Comparison of ENCODE assay signal across 10 cellular contexts in genomic region chr15:85625431-85625830, GRCh38.
DNase-seq lines count a peak whose midpoint lies in the region; ATAC-seq and TF ChIP-seq lines count a peak whose summit lies in the region.
"Had no signal": no experiment of that assay in that cellular context is flagged by ENCODE, and none has a peak within 500 bp of the region (broad histone marks: within the 10 kb centered on the region; RNA-seq: fewer than 3 reads in every experiment).

No MANE protein-coding gene starts in this region.

- H3K4me1 Mint-ChIP-seq in CD4-positive, alpha-beta T cell (ENCODE audit: low read depth): peaks cover 78% of the 10 kb centered on the region
- H3K4me1 Mint-ChIP-seq in activated T-cell treated with anti-CD3 and anti-CD28 coated beads, Interleukin-2, amount 50 U/mL, for 72 hours (ENCODE audit: low read depth): peaks cover 60% of the 10 kb centered on the region
- peaks cover 53 to 66% (median 55%) of the 10 kb centered on the region in 3 donors for H3K4me1 Mint-ChIP-seq in naive B cell

- TF ChIP-seq CTCF in CD4-positive, alpha-beta T cell (IDR thresholded peaks at IDR 0.05): no peak

- H3K9me3 ChIP-seq in CD4-positive, alpha-beta T cell (ENCODE audit: control insufficient read depth, low read length): no peaks in the 10 kb centered on the region
- H3K9me3 ChIP-seq: HAP-1 had no signal

- CTCF ChIA-PET in CD4-positive, alpha-beta T cell (lab: Charles Lee): interaction anchor here (1.1 kb wide), 1 partner anchor 42 kb away, joined by 3 read pairs; no protein-coding TSS in a partner anchor

- peak; percentile 33 for ATAC-seq in CD4-positive, alpha-beta T cell (ENCODE audit: poor library complexity)
- ATAC-seq in GM21723 (IDR thresholded peaks at IDR 0.05; ENCODE audit: unreplicated experiment) (peak; percentile 9), naive B cell (ENCODE audit: low read depth in 2 of 2) (no peak), GM21786 (IDR thresholded peaks at IDR 0.05; ENCODE audit: unreplicated experiment) (no peak), GM21717 (IDR thresholded peaks at IDR 0.05; ENCODE audit: unreplicated experiment) (no peak)
- ATAC-seq in activated T-cell treated with anti-CD3 and anti-CD28 coated beads, Interleukin-2, amount 50 U/mL, for 72 hours (replicated peaks in 1 of 2): peak; percentile 4 to 12

- intact Hi-C loops in CD4-positive, alpha-beta T cell (cut with DNase I, micrococcal nuclease): loop anchor here in 1 of 2 experiments (2.0 kb wide), 1 partner anchor 43 kb away; no protein-coding TSS in a partner anchor

- peaks cover 39% of the 10 kb centered on the region for H3K36me3 Mint-ChIP-seq in CD4-positive, alpha-beta T cell (ENCODE audit: low read depth)
- peaks cover 12 to 14% of the 10 kb centered on the region in 2 donors for H3K36me3 Mint-ChIP-seq in activated T-cell treated with anti-CD3 and anti-CD28 coated beads, Interleukin-2, amount 50 U/mL, for 72 hours (ENCODE audit: insufficient read depth in 2 of 2)
- H3K36me3 Mint-ChIP-seq in naive B cell: peaks cover 0 to 17% of the 10 kb centered on the region in 2 donors

- POLR2A ChIA-PET in CD4-positive, alpha-beta T cell (lab: Charles Lee): interaction anchor here (0.9 to 2.0 kb wide), 8 partner anchors 21 to 245 kb away, joined by 3 to 6 read pairs (median 4); partner anchors contain the start of gene AKAP13

- peak overlapping the region; percentile 5 for H3K27ac ChIP-seq in CD4-positive, alpha-beta T cell (ENCODE audit: low read depth, low read length)

- H3K27me3 Mint-ChIP-seq in CD4-positive, alpha-beta T cell: no peaks in the 10 kb centered on the region
- H3K27me3 Mint-ChIP-seq in activated T-cell treated with anti-CD3 and anti-CD28 coated beads, Interleukin-2, amount 50 U/mL, for 72 hours (ENCODE audit: low read depth): no peaks in the 10 kb centered on the region
- H3K27me3 Mint-ChIP-seq in naive B cell: no peaks in the 10 kb centered on the region

- H3K27ac Mint-ChIP-seq in CD4-positive, alpha-beta T cell: peak overlapping the region; percentile 79
- H3K27ac Mint-ChIP-seq in activated T-cell treated with anti-CD3 and anti-CD28 coated beads, Interleukin-2, amount 50 U/mL, for 72 hours: peak overlapping the region; percentile 47
- H3K27ac Mint-ChIP-seq in naive B cell: peak overlapping the region in 5 of 6 donors; percentile 3 to 82 (median 52)

- no peaks in the 10 kb centered on the region for H3K27me3 ChIP-seq in CD4-positive, alpha-beta T cell (ENCODE audit: control insufficient read depth, insufficient read depth, low read length)

- peak overlapping the region; percentile 49 for H3K4me3 Mint-ChIP-seq in CD4-positive, alpha-beta T cell
- peak overlapping the region; percentile 64 to 73 for H3K4me3 Mint-ChIP-seq in activated T-cell treated with anti-CD3 and anti-CD28 coated beads, Interleukin-2, amount 50 U/mL, for 72 hours
- H3K4me3 Mint-ChIP-seq in naive B cell: peak overlapping the region in 1 of 8 donors; percentile 1

- no peaks in the 10 kb centered on the region for H3K9me3 Mint-ChIP-seq in CD4-positive, alpha-beta T cell
- H3K9me3 Mint-ChIP-seq in activated T-cell treated with anti-CD3 and anti-CD28 coated beads, Interleukin-2, amount 50 U/mL, for 72 hours: no peaks in the 10 kb centered on the region
- H3K9me3 Mint-ChIP-seq in naive B cell: no peaks in the 10 kb centered on the region

- peak in 3 of 10 experiments; percentile 9 to 19 (median 18) for DNase-seq in CD4-positive, alpha-beta T cell
- DNase-seq in activated T-cell treated with anti-CD3 and anti-CD28 coated beads, Interleukin-2, amount 50 U/mL, for 72 hours: no peak
- no peak for DNase-seq in naive B cell
- no peak for DNase-seq in HuH-7 (ENCODE audit: low spot score)
- DNase-seq in NAMALWA (ENCODE audit: low spot score): no peak
- DNase-seq: NCI-H187 had no signal

Comparison
In these comparisons a context has a peak if more than half of its experiments do, and no peak if none do; other contexts are left out.
1. ATAC-seq: peak in CD4-positive, alpha-beta T cell (single experiment), GM21723 (single experiment) and activated T-cell treated with anti-CD3 and anti-CD28 coated beads, Interleukin-2, amount 50 U/mL, for 72 hours (2 of 2); none in naive B cell (0 of 2), GM21786 (single experiment) and GM21717 (single experiment).
2. Peak in every context shown above with its lines, with median percentiles within 50 percentile points of each other: H3K27ac Mint-ChIP-seq.